27 cellular contexts compared by ENCODE assay signal in the genomic region with DNA sequence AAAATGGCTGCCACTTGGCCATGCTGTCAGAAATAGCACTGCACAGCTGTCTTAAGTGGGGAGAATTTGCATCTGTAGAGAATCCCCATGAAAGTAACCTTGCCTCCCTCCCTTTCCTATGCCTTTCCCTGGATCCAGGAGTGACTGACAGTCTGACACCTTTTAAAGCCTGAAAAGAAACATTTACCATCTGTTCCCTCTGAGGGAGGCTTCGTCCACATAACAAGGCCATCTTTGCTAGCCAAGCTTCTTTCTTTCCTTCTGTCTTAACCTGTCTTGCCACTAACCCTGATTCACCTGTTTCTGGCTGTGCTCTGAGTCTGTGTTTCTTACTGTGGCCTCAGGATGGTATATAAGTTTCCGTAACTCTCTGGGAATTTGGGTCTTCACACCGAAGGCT. TPM values are rescaled to one million over a fixed set of nuclear protein-coding genes. Genes with fewer than 3 reads are reported as not detected.
"Had no signal": no experiment of that assay in that cellular context is flagged by ENCODE, and none has a peak within 500 bp of the region (broad histone marks: within the 10 kb centered on the region; RNA-seq: fewer than 3 reads in every experiment).

No MANE protein-coding gene starts in this region.

- H3K4me3 ChIP-seq: colonic mucosa, gastroesophageal sphincter, ovary, skin epidermis, testis, transverse colon had no signal

- H3K9me3 ChIP-seq: colonic mucosa, gastroesophageal sphincter, ovary, testis, transverse colon had no signal

- H3K27ac Mint-ChIP-seq: activated B cell treated with CpG ODN at 0.5 μM for 24 hours; activated CD8-positive, alpha-beta T cell treated with anti-CD3 and anti-CD28 coated beads for 36 hours; activated naive CD8-positive, alpha-beta T cell; activated T-helper 2 cell treated with anti-CD3 and anti-CD28 coated beads, Interferon-gamma antibody, Interleukin-2, Interleukin-4, amounts not matched to agents 10 μg/mL and 5 μg/mL and 100 μg/mL, durations not matched to agents 14 hours and 24 hours and 36 hours; progenitor cell of endocrine pancreas had no signal

- H3K9me3 Mint-ChIP-seq: activated B cell treated with CpG ODN at 0.5 μM for 24 hours; activated CD8-positive, alpha-beta T cell treated with anti-CD3 and anti-CD28 coated beads for 36 hours; activated T-cell treated with anti-CD3 and anti-CD28 coated beads, Interleukin-2, amount 50 U/mL, for 4 hours; activated T-helper 2 cell treated with anti-CD3 and anti-CD28 coated beads, Interferon-gamma antibody, Interleukin-2, Interleukin-4, amounts not matched to agents 10 μg/mL and 5 μg/mL and 100 μg/mL, durations not matched to agents 14 hours and 24 hours and 36 hours; nephron had no signal

- ATAC-seq: activated CD8-positive, alpha-beta T cell treated with anti-CD3 and anti-CD28 coated beads for 36 hours; activated T-cell treated with anti-CD3 and anti-CD28 coated beads, Interleukin-2, amount 50 U/mL, for 4 hours; gastroesophageal sphincter; left cardiac atrium; left ventricle myocardium superior; sciatic nerve; stimulated activated naive CD8-positive, alpha-beta T cell treated with anti-CD3 and anti-CD28 coated beads, Interleukin-15, Interleukin-2, amounts not matched to agents 100 U/mL and 50 U/mL, for 24 hours had no signal

- H3K36me3 ChIP-seq: colonic mucosa, gastroesophageal sphincter, ovary, transverse colon had no signal

- H3K27me3 Mint-ChIP-seq: activated B cell treated with CpG ODN at 0.5 μM for 24 hours had no signal

- DNase-seq: activated B cell treated with CpG ODN at 0.5 μM for 24 hours; activated CD4-positive, alpha-beta T cell treated with anti-CD3 and anti-CD28 coated beads, Interleukin-2, amount 50 U/mL, for 1 hour; activated CD8-positive, alpha-beta T cell treated with anti-CD3 and anti-CD28 coated beads for 36 hours; activated T-cell treated with anti-CD3 and anti-CD28 coated beads, Interleukin-2, amount 50 U/mL, for 4 hours; anterior cingulate cortex; cerebellar nuclear complex; colonic mucosa; effector memory CD4-positive, alpha-beta T cell; erythroblast; head of caudate nucleus; hippocampal formation; left cardiac atrium; left ventricle myocardium superior; ovary; stimulated activated CD4-positive, alpha-beta T cell treated with anti-CD3 and anti-CD28 coated beads, Interleukin-12 subunit alpha, Interleukin-12 subunit beta, amount 100 ng/mL, for 4 hours; stimulated activated CD4-positive, alpha-beta T cell treated with anti-CD3 and anti-CD28 coated beads, Interleukin-4, amount 100 ng/mL, for 1 hour; stimulated activated naive CD8-positive, alpha-beta T cell treated with anti-CD3 and anti-CD28 coated beads, Interleukin-15, Interleukin-2, amounts not matched to agents 100 U/mL and 50 U/mL, for 24 hours; testis; transverse colon had no signal

- H3K27me3 ChIP-seq: colonic mucosa, gastroesophageal sphincter, ovary, testis had no signal

- FAIRE-seq: keratinocyte had no signal

- H3K36me3 Mint-ChIP-seq: activated naive CD8-positive, alpha-beta T cell had no signal

- H3K4me3 Mint-ChIP-seq: activated B cell treated with CpG ODN at 0.5 μM for 24 hours; activated CD8-positive, alpha-beta T cell treated with anti-CD3 and anti-CD28 coated beads for 36 hours; activated naive CD8-positive, alpha-beta T cell; activated T-cell treated with anti-CD3 and anti-CD28 coated beads, Interleukin-2, amount 50 U/mL, for 4 hours; nephron had no signal

- H3K4me1 ChIP-seq: colonic mucosa, gastroesophageal sphincter, testis, transverse colon had no signal

- H3K27ac ChIP-seq: colonic mucosa, gastroesophageal sphincter, ovary, testis, transverse colon had no signal

- H3K4me1 Mint-ChIP-seq: activated B cell treated with CpG ODN at 0.5 μM for 24 hours had no signal

RNA-seq across cellular contexts. Expression of a gene that starts 21.3 kb away (rescaled TPM):
- total RNA-seq: activated B cell treated with CpG ODN at 0.5 μM for 24 hours; activated CD8-positive, alpha-beta T cell treated with anti-CD3 and anti-CD28 coated beads for 36 hours; activated T-cell treated with anti-CD3 and anti-CD28 coated beads, Interleukin-2, amount 50 U/mL, for 4 hours; activated T-helper 2 cell treated with anti-CD3 and anti-CD28 coated beads, Interferon-gamma antibody, Interleukin-2, Interleukin-4, amounts not matched to agents 10 μg/mL and 5 μg/mL and 100 μg/mL, durations not matched to agents 14 hours and 24 hours and 36 hours had no signal
